15 cellular contexts compared by ENCODE assay signal in genomic region chr11:10502770-10503169, GRCh38. TPM values are rescaled to one million over a fixed set of nuclear protein-coding genes. Genes with fewer than 3 reads are reported as not detected.
DNase-seq lines count a peak whose midpoint lies in the region; ATAC-seq, FAIRE-seq and TF ChIP-seq lines count a peak whose summit lies in the region.
"Had no signal": no experiment of that assay in that cellular context is flagged by ENCODE, and none has a peak within 500 bp of the region (broad histone marks: within the 10 kb centered on the region; RNA-seq: fewer than 3 reads in every experiment).

No MANE protein-coding gene starts in this region.

- peaks cover 78% of the 10 kb centered on the region for H3K36me3 ChIP-seq in CD4-positive, CD25-positive, alpha-beta regulatory T cell (ENCODE audit: control insufficient read depth, insufficient read depth, low read length)
- peaks cover 82% of the 10 kb centered on the region for H3K36me3 ChIP-seq in K562 (ENCODE audit: control insufficient read depth, insufficient read depth, low read length)
- H3K36me3 ChIP-seq in naive thymus-derived CD4-positive, alpha-beta T cell (ENCODE audit: control insufficient read depth in 2 of 3, insufficient read depth in 3 of 3, low read length in 3 of 3) = peaks cover 4 to 81% (median 12%) of the 10 kb centered on the region in 3 experiments
- H3K36me3 ChIP-seq: uterus had no signal

- no peaks in the 10 kb centered on the region for H3K9me3 ChIP-seq in CD4-positive, CD25-positive, alpha-beta regulatory T cell (ENCODE audit: control insufficient read depth in 2 of 2, low read length in 2 of 2)
- H3K9me3 ChIP-seq in K562 (replicated peaks; ENCODE audit: control insufficient read depth, insufficient read depth, low read depth, low read length) = no peaks in the 10 kb centered on the region
- no peaks in the 10 kb centered on the region for H3K9me3 ChIP-seq in naive thymus-derived CD4-positive, alpha-beta T cell (ENCODE audit: control insufficient read depth in 2 of 3, low read length in 3 of 3)
- H3K9me3 ChIP-seq: uterus had no signal

- no peak for TF ChIP-seq EP300 in K562 (IDR thresholded peaks at IDR 0.05; ENCODE audit: low read length)

- peaks cover 0 to 2% (median 0%) of the 10 kb centered on the region in 4 donors for H3K4me1 Mint-ChIP-seq in CD4-positive, CD25-positive, alpha-beta regulatory T cell
- peaks cover 0 to 4% (median 0%) of the 10 kb centered on the region in 7 donors for H3K4me1 Mint-ChIP-seq in naive thymus-derived CD4-positive, alpha-beta T cell

- no peak overlapping the region for H3K27ac ChIP-seq in CD4-positive, CD25-positive, alpha-beta regulatory T cell (ENCODE audit: insufficient read depth, low read length, poor library complexity, severe bottlenecking)
- no peak overlapping the region for H3K27ac ChIP-seq in K562 (ENCODE audit: extremely low read depth, low read depth, low read length)
- H3K27ac ChIP-seq in naive thymus-derived CD4-positive, alpha-beta T cell (ENCODE audit: low read depth, low read length) = no peak overlapping the region
- H3K27ac ChIP-seq: uterus had no signal

- no peaks in the 10 kb centered on the region for H3K4me1 ChIP-seq in CD4-positive, CD25-positive, alpha-beta regulatory T cell (ENCODE audit: control insufficient read depth, insufficient read depth, low read length, poor library complexity, severe bottlenecking)
- no peaks in the 10 kb centered on the region for H3K4me1 ChIP-seq in K562 (replicated peaks in 1 of 2; ENCODE audit: control insufficient read depth in 2 of 2, insufficient read depth in 2 of 2, low read length in 2 of 2)
- H3K4me1 ChIP-seq in naive thymus-derived CD4-positive, alpha-beta T cell (ENCODE audit: control insufficient read depth in 2 of 2, insufficient read depth in 2 of 2, low read length in 2 of 2) = no peaks in the 10 kb centered on the region
- H3K4me1 ChIP-seq: uterus had no signal

- peak overlapping the region in 2 of 3 donors; percentile 4 to 92 for H3K27ac Mint-ChIP-seq in CD4-positive, CD25-positive, alpha-beta regulatory T cell
- peak overlapping the region in 8 of 9 donors; percentile 5 to 83 (median 58) for H3K27ac Mint-ChIP-seq in naive thymus-derived CD4-positive, alpha-beta T cell

- intact Hi-C loops in K562 (cut with micrococcal nuclease) = no loop called here
- intact Hi-C loops in naive thymus-derived CD4-positive, alpha-beta T cell (cut with micrococcal nuclease) = no loop called here

- TF ChIP-seq CTCF in K562 (IDR thresholded peaks at IDR 0.05 in 2 of 3, conservative IDR thresholded peaks at IDR 0.05 in 1 of 3; ENCODE audit: insufficient read depth in 2 of 3, low read depth in 1 of 3, low read length in 3 of 3) = no peak

- no peak for TF ChIP-seq POLR2A in K562 (conservative IDR thresholded peaks at IDR 0.05)

- no peaks in the 10 kb centered on the region for H3K27me3 Mint-ChIP-seq in CD4-positive, CD25-positive, alpha-beta regulatory T cell
- no peaks in the 10 kb centered on the region for H3K27me3 Mint-ChIP-seq in naive thymus-derived CD4-positive, alpha-beta T cell

- H3K9me1 ChIP-seq in K562 (ENCODE audit: control insufficient read depth, insufficient read depth, low read length) = no peaks in the 10 kb centered on the region

- no peak overlapping the region for H3K4me2 ChIP-seq in K562 (ENCODE audit: insufficient read depth, low read length)

- no peak for TF ChIP-seq RAD21 in K562 (CRISPR knock-in tag; conservative IDR thresholded peaks at IDR 0.05 in 1 of 2, IDR thresholded peaks at IDR 0.05 in 1 of 2)

- in situ Hi-C loops in K562 (cut with MboI) = loop anchor here (25.0 kb wide), 1 partner anchor 235 kb away; no protein-coding TSS in a partner anchor

- H4K20me1 ChIP-seq in K562 (replicated peaks; ENCODE audit: control insufficient read depth, insufficient read depth, low read length) = no peaks in the 10 kb centered on the region

- no peak overlapping the region for H3K4me3 ChIP-seq in CD4-positive, CD25-positive, alpha-beta regulatory T cell (ENCODE audit: low read depth, low read length)
- H3K4me3 ChIP-seq in K562 = no peak overlapping the region
- H3K4me3 ChIP-seq in naive thymus-derived CD4-positive, alpha-beta T cell (ENCODE audit: low read length) = no peak overlapping the region
- H3K4me3 ChIP-seq: uterus had no signal

- FAIRE-seq in K562 (lab: Jason Lieb, UNC) (peak; percentile 37), urothelium cell line (lab: Jason Lieb, UNC) (no peak)

- H3K27me3 ChIP-seq in CD4-positive, CD25-positive, alpha-beta regulatory T cell (ENCODE audit: control insufficient read depth, insufficient read depth, low read length) = no peaks in the 10 kb centered on the region
- H3K27me3 ChIP-seq in K562 (ENCODE audit: control insufficient read depth in 2 of 2, insufficient read depth in 2 of 2, low read length in 2 of 2) = no peaks in the 10 kb centered on the region
- no peaks in the 10 kb centered on the region for H3K27me3 ChIP-seq in naive thymus-derived CD4-positive, alpha-beta T cell (ENCODE audit: control insufficient read depth in 2 of 2, insufficient read depth in 2 of 2, low read length in 2 of 2)
- H3K27me3 ChIP-seq: uterus had no signal

- no peak overlapping the region for H3K9ac ChIP-seq in K562 (ENCODE audit: insufficient read depth in 1 of 2, low read depth in 2 of 2, low read length in 2 of 2)

- H2AFZ ChIP-seq in K562 (ENCODE audit: low read depth, low read length) = no peak overlapping the region

- no TSS peak for BruUV-seq in K562 (replicated peaks; lab: Mats Ljungman, UMichigan)

- 70% methylated on average over 3 of the region's 3 CpGs for WGBS in K562 (ENCODE audit: insufficient coverage, low coverage, missing lambda C conversion rate)

- H3K79me2 ChIP-seq in K562 (ENCODE audit: control insufficient read depth, insufficient read depth, low read length) = no peaks in the 10 kb centered on the region

- CTCF ChIA-PET in K562 (lab: Yijun Ruan, JAX; ENCODE audit: low intra/inter-chr PET ratio) = no interaction called here
- CTCF ChIA-PET in naive thymus-derived CD4-positive, alpha-beta T cell (lab: Charles Lee) = no interaction called here

- H3K9me3 Mint-ChIP-seq in CD4-positive, CD25-positive, alpha-beta regulatory T cell = no peaks in the 10 kb centered on the region
- H3K9me3 Mint-ChIP-seq in naive thymus-derived CD4-positive, alpha-beta T cell = no peaks in the 10 kb centered on the region

- POLR2A ChIA-PET in K562 (lab: Yijun Ruan, JAX) = no interaction called here
- POLR2A ChIA-PET in naive thymus-derived CD4-positive, alpha-beta T cell (lab: Charles Lee) = no interaction called here

- DNase-seq in CD4-positive, CD25-positive, alpha-beta regulatory T cell = no peak
- DNase-seq in Kasumi-1 (lab: John Stamatoyannopoulos, UW) = peak; percentile 10 to 22
- DNase-seq in K562 (ENCODE audit: extremely low read depth in 1 of 4, low spot score in 3 of 4) = no peak
- DNase-seq in naive thymus-derived CD4-positive, alpha-beta T cell = no peak
- DNase-seq in NCI-H146 (lab: John Stamatoyannopoulos, UW) = no peak
- DNase-seq in NCI-H2107 treated with DMSO at 0.1 percent for 48 hours (lab: John Stamatoyannopoulos, UW; ENCODE audit: unreplicated experiment) = no peak
- no peak for DNase-seq in urothelium cell line (ENCODE audit: low spot score)
- DNase-seq: activated CD4-positive, CD25-positive, alpha-beta regulatory T cell treated with anti-CD3 and anti-CD28 coated beads, Interleukin-2, amount 50 U/mL, for 72 hours; effector memory CD4-positive, alpha-beta T cell; mammary epithelial cell; NCI-H1417; NCI-H2227 treated with DMSO at 0.1 percent for 48 hours; uterus had no signal

- peaks cover 40% of the 10 kb centered on the region for H3K36me3 Mint-ChIP-seq in CD4-positive, CD25-positive, alpha-beta regulatory T cell
- H3K36me3 Mint-ChIP-seq in naive thymus-derived CD4-positive, alpha-beta T cell = peaks cover 24 to 60% (median 28%) of the 10 kb centered on the region in 5 donors

- no peak overlapping the region for H3K4me3 Mint-ChIP-seq in CD4-positive, CD25-positive, alpha-beta regulatory T cell
- no peak overlapping the region for H3K4me3 Mint-ChIP-seq in naive thymus-derived CD4-positive, alpha-beta T cell
- H3K4me3 Mint-ChIP-seq: neural crest cell had no signal

- ATAC-seq in CD4-positive, CD25-positive, alpha-beta regulatory T cell (ENCODE audit: low read depth in 2 of 2) = no peak
- no peak for ATAC-seq in K562
- peak; percentile 62 for ATAC-seq in naive thymus-derived CD4-positive, alpha-beta T cell
- ATAC-seq: HCT116 had no signal

RNA-seq across cellular contexts. Expression of gene RNF141, which starts 38.2 kb away (rescaled TPM):
- total RNA-seq in CD4-positive, CD25-positive, alpha-beta regulatory T cell = 7.8 TPM
- polyA plus RNA-seq in CD4-positive, CD25-positive, alpha-beta regulatory T cell = 10 to 100 TPM; 16.8 to 22.5 (median 18.5) TPM
- total RNA-seq in K562 (2011; cell fraction: chromatin; rRNA removed; ENCODE audit: low replicate concordance) = 5.2 and 16.2 TPM in 2 replicates
- 2.7 and 4.2 TPM in 2 replicates for total RNA-seq in K562 (2011; cell fraction: nucleolus; rRNA removed)
- total RNA-seq in K562 (2011; cell fraction: nucleoplasm; rRNA removed) = 10.6 and 20.5 TPM in 2 replicates
- total RNA-seq in K562 (2014; rRNA removed) (9.5 and 9.7 TPM in 2 replicates), K562 (2014; rRNA removed; fragmentation: Illumina TruSeq; extraction: Trizol) (20.7 and 26.1 TPM in 2 replicates), K562 (2015; rRNA removed; fragmentation: Illumina TruSeq; extraction: Trizol) (13.8 and 16.0 TPM in 2 replicates), K562 (2021) (18.9 and 20.6 TPM in 2 replicates)
- polyA plus RNA-seq in K562 (2011; rRNA removed) (23.3 and 27.9 TPM in 2 replicates), K562 (2014; fragmentation: Illumina TruSeq; extraction: Trizol) (13.1 and 14.6 TPM in 2 replicates), K562 (2014; fragmentation: Nextera tagmentation; extraction: Ambion mirVana) (10 to 100 TPM; 44.6 to 51.9 TPM), K562 (2014; rRNA removed) (15.4 and 16.6 TPM in 2 replicates)
- 4.3 and 11.1 TPM in 2 replicates for polyA plus RNA-seq in K562 (2011; cell fraction: cytosol; rRNA removed)
- polyA plus RNA-seq in K562 (2011; cell fraction: nucleus; rRNA removed) = 7.8 and 10.2 TPM in 2 replicates
- 17.6 and 18.3 TPM in 2 replicates for polyA plus RNA-seq in K562 (2012)
- polyA minus RNA-seq in K562 (2011; rRNA and poly(A)+ RNA removed) = 20.6 and 29.5 TPM in 2 replicates
- 5.3 and 7.6 TPM in 2 replicates for polyA minus RNA-seq in K562 (2011; cell fraction: cytosol; rRNA and poly(A)+ RNA removed)
- polyA minus RNA-seq in K562 (2011; cell fraction: nucleus; rRNA and poly(A)+ RNA removed) = 6.7 and 12.9 TPM in 2 replicates
- total RNA-seq in naive thymus-derived CD4-positive, alpha-beta T cell = 10 to 100 TPM; 11.9 to 22.7 (median 17.3) TPM
- 10 to 100 TPM; 15.5 to 26.6 TPM for polyA plus RNA-seq in naive thymus-derived CD4-positive, alpha-beta T cell

RNA-seq across cellular contexts. Expression of gene AMPD3, which starts 47.7 kb away (rescaled TPM):
- 19.7 TPM for total RNA-seq in CD4-positive, CD25-positive, alpha-beta regulatory T cell
- polyA plus RNA-seq in CD4-positive, CD25-positive, alpha-beta regulatory T cell = 10 to 100 TPM in 1 of 4 donors, 1 to 10 TPM in 3; 6.4 to 11.9 (median 7.3) TPM
- total RNA-seq in K562 (2011; cell fraction: chromatin; rRNA removed; ENCODE audit: low replicate concordance) = 55.3 and 77.7 TPM in 2 replicates
- total RNA-seq in K562 (2011; cell fraction: nucleolus; rRNA removed) = 41.2 and 45.5 TPM in 2 replicates
- 42.5 and 52.8 TPM in 2 replicates for total RNA-seq in K562 (2011; cell fraction: nucleoplasm; rRNA removed)
- 11.2 and 14.2 TPM in 2 replicates for total RNA-seq in K562 (2014; rRNA removed)
- total RNA-seq in K562 (2014; rRNA removed; fragmentation: Illumina TruSeq; extraction: Trizol) = 7.1 and 7.8 TPM in 2 replicates
- 6.1 and 7.2 TPM in 2 replicates for total RNA-seq in K562 (2015; rRNA removed; fragmentation: Illumina TruSeq; extraction: Trizol)
- 17.3 and 17.9 TPM in 2 replicates for total RNA-seq in K562 (2021)
- polyA plus RNA-seq in K562 (2011; rRNA removed) = 22.2 and 23.6 TPM in 2 replicates
- 17.5 and 39.4 TPM in 2 replicates for polyA plus RNA-seq in K562 (2011; cell fraction: cytosol; rRNA removed)
- polyA plus RNA-seq in K562 (2011; cell fraction: nucleus; rRNA removed) = 47.3 and 74.7 TPM in 2 replicates
- 10.7 and 13.0 TPM in 2 replicates for polyA plus RNA-seq in K562 (2012)
- polyA plus RNA-seq in K562 (2014; fragmentation: Illumina TruSeq; extraction: Trizol) = 15.3 and 19.7 TPM in 2 replicates
- polyA plus RNA-seq in K562 (2014; fragmentation: Nextera tagmentation; extraction: Ambion mirVana) = 1 to 10 TPM; 4.4 to 6.0 TPM
- 12.8 and 13.4 TPM in 2 replicates for polyA plus RNA-seq in K562 (2014; rRNA removed)
- polyA minus RNA-seq in K562 (2011; rRNA and poly(A)+ RNA removed) = 13.6 and 15.4 TPM in 2 replicates
- 12.5 and 18.0 TPM in 2 replicates for polyA minus RNA-seq in K562 (2011; cell fraction: cytosol; rRNA and poly(A)+ RNA removed)
- polyA minus RNA-seq in K562 (2011; cell fraction: nucleus; rRNA and poly(A)+ RNA removed) = 30.7 and 31.7 TPM in 2 replicates
- total RNA-seq in naive thymus-derived CD4-positive, alpha-beta T cell = 10 to 100 TPM; 23.9 to 35.1 (median 30.4) TPM
- 10 to 100 TPM; 12.9 to 17.8 TPM for polyA plus RNA-seq in naive thymus-derived CD4-positive, alpha-beta T cell

Comparison
In these comparisons a context has a peak if more than half of its experiments do, and no peak if none do; other contexts are left out.
1. DNase-seq: peak in Kasumi-1 (2 of 2); none in CD4-positive, CD25-positive, alpha-beta regulatory T cell (0 of 3), K562 (0 of 4), naive thymus-derived CD4-positive, alpha-beta T cell (0 of 9), NCI-H146 (single experiment), NCI-H2107 treated with DMSO at 0.1 percent for 48 hours (single experiment) and urothelium cell line (single experiment).